ENCODE assay signal across 7 cellular contexts in genomic region chr17:68256671-68257070, GRCh38. TPM values are rescaled to one million over a fixed set of nuclear protein-coding genes. Genes with fewer than 3 reads are reported as not detected.
DNase-seq lines count a peak whose midpoint lies in the region; ATAC-seq and TF ChIP-seq lines count a peak whose summit lies in the region.
"Not testable (repeated sequence)": the region's sequence is repeated elsewhere in the genome, so short reads cannot be mapped to it uniquely, and the experiment has no call there.

No MANE protein-coding gene starts in this region.

- intact Hi-C loops in CD4-positive, alpha-beta memory T cell (cut with micrococcal nuclease) = not testable (repeated sequence)

- H3K4me3 ChIP-seq in CD4-positive, alpha-beta memory T cell (ENCODE audit: low read length in 2 of 2); fibroblast of mammary gland (ENCODE audit: control insufficient read depth, low read depth, low read length): not testable (repeated sequence)
- peak overlapping the region; percentile 63 for H3K4me3 ChIP-seq in Loucy (ENCODE audit: low read length, poor library complexity, severe bottlenecking)

- H3K27me3 ChIP-seq in CD4-positive, alpha-beta memory T cell (ENCODE audit: insufficient read depth, low read length); Loucy (ENCODE audit: insufficient read depth, low read length, poor library complexity, severe bottlenecking): not testable (repeated sequence)

- H3K9ac ChIP-seq in Loucy (ENCODE audit: low read depth, low read length, poor library complexity, severe bottlenecking) = peak overlapping the region; percentile 48

- CTCF ChIA-PET in CD4-positive, alpha-beta memory T cell (lab: Charles Lee; ENCODE audit: partially characterized antibody) = not testable (repeated sequence)
- CTCF ChIA-PET in activated CD8-positive, alpha-beta memory T cell treated with anti-CD3 and anti-CD28 coated beads, Interleukin-2, amount 10 ng/mL, durations not matched to agents 7 days and 5 days (lab: Charles Lee) = interaction anchor here (1.0 kb wide), 1 partner anchor 203 kb away, joined by 4 read pairs; no protein-coding TSS in a partner anchor

- H3K4me2 ChIP-seq in Loucy (ENCODE audit: low read depth, low read length, poor library complexity, severe bottlenecking) = peak overlapping the region; percentile 80

- H3K27ac ChIP-seq in CD4-positive, alpha-beta memory T cell (ENCODE audit: low read depth, low read length) = peak overlapping the region; percentile 88

- not testable (repeated sequence) for H3K36me3 ChIP-seq in CD4-positive, alpha-beta memory T cell (ENCODE audit: insufficient read depth, low read length); Loucy (ENCODE audit: insufficient read depth, low read length)

- H3K36me3 Mint-ChIP-seq in CD4-positive, alpha-beta memory T cell = peaks cover 14 to 35% of the 10 kb centered on the region in 2 donors
- peaks cover 60% of the 10 kb centered on the region for H3K36me3 Mint-ChIP-seq in T-helper 2 cell treated with Interferon-gamma antibody and Interleukin-4, amounts not matched to agents 5 μg/mL and 100 μg/mL, for 36 hours (ENCODE audit: low read depth)
- peaks cover 57% of the 10 kb centered on the region for H3K36me3 Mint-ChIP-seq in activated CD8-positive, alpha-beta memory T cell treated with anti-CD3 and anti-CD28 coated beads, Interleukin-2, amount 10 ng/mL, durations not matched to agents 7 days and 5 days
- peaks cover 24% of the 10 kb centered on the region for H3K36me3 Mint-ChIP-seq in activated naive CD8-positive, alpha-beta T cell
- not testable (repeated sequence) for H3K36me3 Mint-ChIP-seq in natural killer cell treated with Interleukin-12 subunit alpha and Interleukin-12 subunit beta and Interleukin-15 and Interleukin-18, amount 100 ng/mL, for 72 hours

- peaks cover 89% of the 10 kb centered on the region for H3K4me1 ChIP-seq in CD4-positive, alpha-beta memory T cell (ENCODE audit: insufficient read depth, low read length)
- peaks cover 76% of the 10 kb centered on the region for H3K4me1 ChIP-seq in Loucy (ENCODE audit: insufficient read depth, low read length, poor library complexity, severe bottlenecking)

- H4K20me1 ChIP-seq in Loucy (ENCODE audit: insufficient read depth, low read length, poor library complexity, severe bottlenecking) = not testable (repeated sequence)

- not testable (repeated sequence) for H3K9me3 Mint-ChIP-seq in CD4-positive, alpha-beta memory T cell; T-helper 2 cell treated with Interferon-gamma antibody and Interleukin-4, amounts not matched to agents 5 μg/mL and 100 μg/mL, for 36 hours; activated CD8-positive, alpha-beta memory T cell treated with anti-CD3 and anti-CD28 coated beads, Interleukin-2, amount 10 ng/mL, durations not matched to agents 7 days and 5 days (ENCODE audit: low read depth); activated naive CD8-positive, alpha-beta T cell (ENCODE audit: low read depth); natural killer cell treated with Interleukin-12 subunit alpha and Interleukin-12 subunit beta and Interleukin-15 and Interleukin-18, amount 100 ng/mL, for 72 hours

- not testable (repeated sequence) for H3K9me2 ChIP-seq in Loucy (replicated peaks; ENCODE audit: low read depth, low read length)

- not testable (repeated sequence) for H2AFZ ChIP-seq in Loucy (ENCODE audit: low read length)

- H3K79me2 ChIP-seq in Loucy (ENCODE audit: insufficient read depth, low read length) = not testable (repeated sequence)

- peaks cover 13% of the 10 kb centered on the region; the same call in 1 of the 2 replicates for H3F3A ChIP-seq in Loucy (ENCODE audit: low read depth)

- peak overlapping the region; percentile 81 to 99 (median 98) for H3K27ac Mint-ChIP-seq in CD4-positive, alpha-beta memory T cell
- peak overlapping the region; percentile 82 for H3K27ac Mint-ChIP-seq in T-helper 2 cell treated with Interferon-gamma antibody and Interleukin-4, amounts not matched to agents 5 μg/mL and 100 μg/mL, for 36 hours
- H3K27ac Mint-ChIP-seq in activated CD8-positive, alpha-beta memory T cell treated with anti-CD3 and anti-CD28 coated beads, Interleukin-2, amount 10 ng/mL, durations not matched to agents 7 days and 5 days = peak overlapping the region; percentile 88
- peak overlapping the region; percentile 92 for H3K27ac Mint-ChIP-seq in activated naive CD8-positive, alpha-beta T cell
- H3K27ac Mint-ChIP-seq in natural killer cell treated with Interleukin-12 subunit alpha and Interleukin-12 subunit beta and Interleukin-15 and Interleukin-18, amount 100 ng/mL, for 72 hours = peak overlapping the region; percentile 92 to 96

- POLR2A ChIA-PET in CD4-positive, alpha-beta memory T cell (lab: Charles Lee; ENCODE audit: partially characterized antibody) = interaction anchor here (1.0 to 1.4 kb wide), 4 partner anchors 9 to 201 kb away, joined by 3 to 5 read pairs (median 4); partner anchors contain the start of genes AMZ2 and WIPI1

- peaks cover 61 to 90% (median 73%) of the 10 kb centered on the region in 4 donors for H3K4me1 Mint-ChIP-seq in CD4-positive, alpha-beta memory T cell
- H3K4me1 Mint-ChIP-seq in T-helper 2 cell treated with Interferon-gamma antibody and Interleukin-4, amounts not matched to agents 5 μg/mL and 100 μg/mL, for 36 hours (ENCODE audit: low read depth) = peaks cover 80% of the 10 kb centered on the region
- H3K4me1 Mint-ChIP-seq in activated CD8-positive, alpha-beta memory T cell treated with anti-CD3 and anti-CD28 coated beads, Interleukin-2, amount 10 ng/mL, durations not matched to agents 7 days and 5 days = peaks cover 87% of the 10 kb centered on the region
- H3K4me1 Mint-ChIP-seq in activated naive CD8-positive, alpha-beta T cell (ENCODE audit: low read depth) = peaks cover 85% of the 10 kb centered on the region
- peaks cover 66 to 76% of the 10 kb centered on the region in 2 donors for H3K4me1 Mint-ChIP-seq in natural killer cell treated with Interleukin-12 subunit alpha and Interleukin-12 subunit beta and Interleukin-15 and Interleukin-18, amount 100 ng/mL, for 72 hours (ENCODE audit: low read depth in 2 of 2)

- H3K27me3 Mint-ChIP-seq in CD4-positive, alpha-beta memory T cell; T-helper 2 cell treated with Interferon-gamma antibody and Interleukin-4, amounts not matched to agents 5 μg/mL and 100 μg/mL, for 36 hours (ENCODE audit: low read depth); activated CD8-positive, alpha-beta memory T cell treated with anti-CD3 and anti-CD28 coated beads, Interleukin-2, amount 10 ng/mL, durations not matched to agents 7 days and 5 days; activated naive CD8-positive, alpha-beta T cell; natural killer cell treated with Interleukin-12 subunit alpha and Interleukin-12 subunit beta and Interleukin-15 and Interleukin-18, amount 100 ng/mL, for 72 hours: not testable (repeated sequence)

- DNase-seq in CD4-positive, alpha-beta memory T cell; T-helper 2 cell treated with Interferon-gamma antibody and Interleukin-4, amounts not matched to agents 5 μg/mL and 100 μg/mL, for 36 hours (ENCODE audit: low spot score); activated CD8-positive, alpha-beta memory T cell treated with anti-CD3 and anti-CD28 coated beads, Interleukin-2, amount 10 ng/mL, durations not matched to agents 7 days and 5 days; natural killer cell treated with Interleukin-12 subunit alpha and Interleukin-12 subunit beta and Interleukin-15 and Interleukin-18, amount 100 ng/mL, for 72 hours (ENCODE audit: low spot score): not testable (repeated sequence)
- DNase-seq in fibroblast of mammary gland (ENCODE audit: low read depth) = peak; percentile 53

- not testable (repeated sequence) for H3K9me3 ChIP-seq in CD4-positive, alpha-beta memory T cell (ENCODE audit: control insufficient read depth in 1 of 2, low read length in 2 of 2); Loucy (ENCODE audit: insufficient read depth, low read depth, low read length)

- H3K4me3 Mint-ChIP-seq in CD4-positive, alpha-beta memory T cell = peak overlapping the region; percentile 24 to 73 (median 52)
- H3K4me3 Mint-ChIP-seq in T-helper 2 cell treated with Interferon-gamma antibody and Interleukin-4, amounts not matched to agents 5 μg/mL and 100 μg/mL, for 36 hours = peak overlapping the region; percentile 51
- H3K4me3 Mint-ChIP-seq in activated CD8-positive, alpha-beta memory T cell treated with anti-CD3 and anti-CD28 coated beads, Interleukin-2, amount 10 ng/mL, durations not matched to agents 7 days and 5 days = not testable (repeated sequence)
- peak overlapping the region; percentile 31 for H3K4me3 Mint-ChIP-seq in activated naive CD8-positive, alpha-beta T cell
- peak overlapping the region; percentile 39 for H3K4me3 Mint-ChIP-seq in natural killer cell treated with Interleukin-12 subunit alpha and Interleukin-12 subunit beta and Interleukin-15 and Interleukin-18, amount 100 ng/mL, for 72 hours

- ATAC-seq in activated CD8-positive, alpha-beta memory T cell treated with anti-CD3 and anti-CD28 coated beads, Interleukin-2, amount 10 ng/mL, durations not matched to agents 7 days and 5 days; natural killer cell treated with Interleukin-12 subunit alpha and Interleukin-12 subunit beta and Interleukin-15 and Interleukin-18, amount 100 ng/mL, for 72 hours: not testable (repeated sequence)

- TF ChIP-seq CTCF in Loucy (conservative IDR thresholded peaks at IDR 0.05; ENCODE audit: low read length); fibroblast of mammary gland (conservative IDR thresholded peaks at IDR 0.05; ENCODE audit: control insufficient read depth, insufficient read depth, low read depth, low read length): not testable (repeated sequence)

RNA-seq across cellular contexts. Expression of gene AMZ2, which starts 8.8 kb away (rescaled TPM):
- total RNA-seq in CD4-positive, alpha-beta memory T cell = 10 to 100 TPM; 66.1 to 81.2 TPM
- 100 to 1,000 TPM; 114 to 161 TPM for polyA plus RNA-seq in CD4-positive, alpha-beta memory T cell
- total RNA-seq in activated CD8-positive, alpha-beta memory T cell treated with anti-CD3 and anti-CD28 coated beads, Interleukin-2, amount 10 ng/mL, durations not matched to agents 7 days and 5 days = 100 to 1,000 TPM; 106 to 107 TPM
- total RNA-seq in natural killer cell treated with Interleukin-12 subunit alpha and Interleukin-12 subunit beta and Interleukin-15 and Interleukin-18, amount 100 ng/mL, for 72 hours = 10 to 100 TPM; 47.1 to 62.2 TPM

RNA-seq across cellular contexts. Expression of gene SLC16A6, which starts 34.3 kb away (rescaled TPM):
- 1 to 10 TPM; 6.9 to 7.4 TPM for total RNA-seq in CD4-positive, alpha-beta memory T cell
- polyA plus RNA-seq in CD4-positive, alpha-beta memory T cell = 1 to 10 TPM; 1.7 to 2.0 TPM
- total RNA-seq in activated CD8-positive, alpha-beta memory T cell treated with anti-CD3 and anti-CD28 coated beads, Interleukin-2, amount 10 ng/mL, durations not matched to agents 7 days and 5 days = 10 to 100 TPM in 1 of 2 experiments, 1 to 10 TPM in 1; 6.0 to 10.7 TPM
- 1 to 10 TPM; 2.4 to 5.8 TPM for total RNA-seq in natural killer cell treated with Interleukin-12 subunit alpha and Interleukin-12 subunit beta and Interleukin-15 and Interleukin-18, amount 100 ng/mL, for 72 hours

RNA-seq across cellular contexts. Expression of gene ARSG, which starts 34.6 kb away (rescaled TPM):
- total RNA-seq in CD4-positive, alpha-beta memory T cell = 10 to 100 TPM; 13.6 to 19.1 TPM
- polyA plus RNA-seq in CD4-positive, alpha-beta memory T cell = 10 to 100 TPM; 10.4 to 12.6 TPM
- 10 to 100 TPM; 12.5 to 24.6 TPM for total RNA-seq in activated CD8-positive, alpha-beta memory T cell treated with anti-CD3 and anti-CD28 coated beads, Interleukin-2, amount 10 ng/mL, durations not matched to agents 7 days and 5 days
- total RNA-seq in natural killer cell treated with Interleukin-12 subunit alpha and Interleukin-12 subunit beta and Interleukin-15 and Interleukin-18, amount 100 ng/mL, for 72 hours = 1 to 10 TPM; 2.4 to 4.7 TPM
